Comparison of ENCODE assay signal across 18 cellular contexts in genomic region chr6:36793296-36793912, GRCh38. TPM values are rescaled to one million over a fixed set of nuclear protein-coding genes. Genes with fewer than 3 reads are reported as not detected.
DNase-seq lines count a peak whose midpoint lies in the region; ATAC-seq and TF ChIP-seq lines count a peak whose summit lies in the region.
"Had no signal": no experiment of that assay in that cellular context is flagged by ENCODE, and none has a peak within 500 bp of the region (broad histone marks: within the 10 kb centered on the region; RNA-seq: fewer than 3 reads in every experiment).

No MANE protein-coding gene starts in this region.

- H3K4me3 ChIP-seq in OCI-LY7 (ENCODE audit: low read depth, low read length, poor library complexity, severe bottlenecking) = no peak overlapping the region
- H3K4me3 ChIP-seq in iPS-15b (ENCODE audit: low read depth, low read length) = no peak overlapping the region
- H3K4me3 ChIP-seq in MG63 = no peak overlapping the region
- H3K4me3 ChIP-seq: lower lobe of right lung, prostate gland had no signal

- no peaks in the 10 kb centered on the region for H4K20me1 ChIP-seq in OCI-LY7 (ENCODE audit: insufficient read depth, low read length)

- peak overlapping the region; percentile 64; the same call in 1 of the 2 replicates for H2AFZ ChIP-seq in OCI-LY7 (ENCODE audit: low read length)

- CTCF ChIA-PET in OCI-LY7 (lab: Charles Lee; ENCODE audit: unreplicated experiment) = interaction anchor here (0.6 kb wide), 1 partner anchor 35 kb away, joined by 3 read pairs; no protein-coding TSS in a partner anchor

- H3K9me3 ChIP-seq in OCI-LY7 (ENCODE audit: low read length) = no peaks in the 10 kb centered on the region
- H3K9me3 ChIP-seq in iPS-15b (ENCODE audit: control insufficient read depth, insufficient read depth, low read length) = no peaks in the 10 kb centered on the region
- H3K9me3 ChIP-seq in MG63 = no peaks in the 10 kb centered on the region
- H3K9me3 ChIP-seq: lower lobe of right lung, prostate gland had no signal

- no peak for ATAC-seq in GM21619 (IDR thresholded peaks at IDR 0.05; ENCODE audit: unreplicated experiment)
- ATAC-seq: lower lobe of right lung, T-cell had no signal

- H3K4me1 ChIP-seq in OCI-LY7 (ENCODE audit: insufficient read depth, low read length, poor library complexity, severe bottlenecking) (peaks cover 16% of the 10 kb centered on the region), iPS-15b (ENCODE audit: control insufficient read depth, insufficient read depth, low read length) (peaks cover 10% of the 10 kb centered on the region)
- H3K4me1 ChIP-seq: lower lobe of right lung, prostate gland had no signal

- 0 out of 2 replicates have a peak overlapping the region, but pooled peaks have one; percentile 24 for H3K4me2 ChIP-seq in OCI-LY7 (ENCODE audit: low read length)

- no peaks in the 10 kb centered on the region for H3K9me2 ChIP-seq in OCI-LY7 (ENCODE audit: insufficient read depth, low read length)

- peak overlapping the region; percentile 54 for H3K9ac ChIP-seq in iPS-15b (ENCODE audit: low read depth, low read length)

- intact Hi-C loops in OCI-LY7 (cut with micrococcal nuclease; ENCODE audit: unreplicated experiment) = no loop called here

- BruUV-seq in OCI-LY7 (replicated peaks; lab: Mats Ljungman, UMichigan) = no TSS peak

- POLR2A ChIA-PET in OCI-LY7 (lab: Charles Lee) = interaction anchor here (0.6 kb wide), 1 partner anchor 9 kb away, joined by 5 read pairs; no protein-coding TSS in a partner anchor

- no peaks in the 10 kb centered on the region for H3K27me3 ChIP-seq in iPS-15b (ENCODE audit: control insufficient read depth, insufficient read depth, low read length)
- H3K27me3 ChIP-seq in MG63 = no peaks in the 10 kb centered on the region

- DNase-seq in DMS 273 treated with DMSO at 0.1 percent for 48 hours (lab: John Stamatoyannopoulos, UW) (peak; percentile 61), OCI-LY7 (ENCODE audit: low spot score) (no peak), occipital lobe (lab: John Stamatoyannopoulos, UW) (peak; percentile 46), MG63 (no peak), SW480 (ENCODE audit: low spot score) (no peak), putamen (ENCODE audit: low spot score) (no peak)
- DNase-seq: activated CD4-positive, alpha-beta T cell treated with anti-CD3 and anti-CD28 coated beads, Interleukin-2, amount 10 ng/mL, durations not matched to agents 7 days and 5 days; DMS53; effector memory CD4-positive, alpha-beta T cell; lower lobe of right lung; NCI-H1092; SHP77 treated with DMSO at 0.1 percent for 48 hours; small intestine; stimulated activated CD4-positive, alpha-beta T cell treated with anti-CD3 and anti-CD28 coated beads, Interleukin-4, amount 100 ng/mL, for 24 hours; T-cell had no signal

- no peak for TF ChIP-seq CTCF in OCI-LY7 (conservative IDR thresholded peaks at IDR 0.05; ENCODE audit: low read length)

- H3K27ac ChIP-seq in OCI-LY7 (ENCODE audit: low read depth, low read length, poor library complexity, severe bottlenecking) = no peak overlapping the region
- H3K27ac ChIP-seq: lower lobe of right lung had no signal

- no peaks in the 10 kb centered on the region for H3K36me3 ChIP-seq in OCI-LY7 (ENCODE audit: insufficient read depth, low read length)
- H3K36me3 ChIP-seq in iPS-15b (ENCODE audit: control insufficient read depth, insufficient read depth, low read length) = no peaks in the 10 kb centered on the region
- H3K36me3 ChIP-seq in MG63 = no peaks in the 10 kb centered on the region
- H3K36me3 ChIP-seq: lower lobe of right lung, prostate gland had no signal

- no peaks in the 10 kb centered on the region for H3K79me2 ChIP-seq in OCI-LY7 (ENCODE audit: insufficient read depth, low read depth, low read length)

RNA-seq across cellular contexts. Expression of gene CPNE5, which starts 45.8 kb away (rescaled TPM):
- total RNA-seq in OCI-LY7 (2014; rRNA removed; shearing (Covaris generic)) = 25.3 and 37.7 TPM in 2 replicates
- total RNA-seq in OCI-LY7 (2022) = 70.7 and 89.8 TPM in 2 replicates
- 4.8 TPM for total RNA-seq in occipital lobe
- total RNA-seq in MG63 (2014; rRNA removed; shearing (Covaris generic); ENCODE audit: low replicate concordance) = 0.59 TPM in 1 of 2 replicates, not detected in the other

Comparison
In these comparisons a context has a peak if more than half of its experiments do, and no peak if none do; other contexts are left out.
1. DNase-seq: peak in DMS 273 treated with DMSO at 0.1 percent for 48 hours (single experiment) and occipital lobe (single experiment); none in OCI-LY7 (single experiment), MG63 (single experiment), SW480 (single experiment) and putamen (single experiment).